3 cellular contexts compared by ENCODE assay signal in genomic region chr22:25230760-25231159, GRCh38. TPM values are rescaled to one million over a fixed set of nuclear protein-coding genes. Genes with fewer than 3 reads are reported as not detected.
"Had no signal": no experiment of that assay in that cellular context is flagged by ENCODE, and none has a peak within 500 bp of the region (broad histone marks: within the 10 kb centered on the region; RNA-seq: fewer than 3 reads in every experiment).

No MANE protein-coding gene starts in this region.

RNA-seq across cellular contexts. Expression of gene CRYBB2, which starts 11.3 kb away (rescaled TPM):
- total RNA-seq: LHCN-M2, NCI-H460 had no signal

RNA-seq across cellular contexts. Expression of gene CRYBB3, which starts 31.1 kb away (rescaled TPM):
- total RNA-seq: LHCN-M2, M059J, NCI-H460 had no signal
